9 cellular contexts compared by ENCODE assay signal in genomic region chr3:187679638-187680396, GRCh38. TPM values are rescaled to one million over a fixed set of nuclear protein-coding genes. Genes with fewer than 3 reads are reported as not detected.
DNase-seq lines count a peak whose midpoint lies in the region; ATAC-seq, FAIRE-seq and TF ChIP-seq lines count a peak whose summit lies in the region.
"Had no signal": no experiment of that assay in that cellular context is flagged by ENCODE, and none has a peak within 500 bp of the region (broad histone marks: within the 10 kb centered on the region; RNA-seq: fewer than 3 reads in every experiment).

No MANE protein-coding gene starts in this region.

- H3K36me3 ChIP-seq in astrocyte (ENCODE audit: insufficient read depth, low read length) (no peaks in the 10 kb centered on the region), small intestine (ENCODE audit: control insufficient read depth in 2 of 2, insufficient read depth in 2 of 2, low read length in 2 of 2) (no peaks in the 10 kb centered on the region)

- H3K27ac Mint-ChIP-seq in astrocyte (ENCODE audit: unreplicated experiment), result no peak overlapping the region

- ATAC-seq in GM19467 (IDR thresholded peaks at IDR 0.05; ENCODE audit: unreplicated experiment), result no peak

- H3K27me3 ChIP-seq in astrocyte (ENCODE audit: insufficient read depth, low read length) (peaks cover 29% of the 10 kb centered on the region), small intestine (ENCODE audit: control insufficient read depth in 2 of 2, insufficient read depth in 2 of 2, low read length in 2 of 2) (no peaks in the 10 kb centered on the region)

- 26 to 32% (median 30%) methylated on average over 7 of the region's 7 CpGs for WGBS in small intestine, 3 donors

- H3K4me1 ChIP-seq in astrocyte (ENCODE audit: insufficient read depth, low read length), result no peaks in the 10 kb centered on the region
- H3K4me1 ChIP-seq in small intestine (ENCODE audit: control insufficient read depth in 2 of 2, insufficient read depth in 1 of 2, low read depth in 1 of 2, low read length in 1 of 2), result no peaks in the 10 kb centered on the region

- H3K4me2 ChIP-seq in astrocyte (ENCODE audit: low read length), result no peak overlapping the region

- H3K27ac ChIP-seq in astrocyte (ENCODE audit: low read depth, low read length) (no peak overlapping the region), small intestine (ENCODE audit: low read depth in 1 of 2, low read length in 1 of 2) (no peak overlapping the region)

- H2AFZ ChIP-seq in astrocyte (ENCODE audit: low read depth, low read length), result no peak overlapping the region

- no peak overlapping the region for H3K4me3 Mint-ChIP-seq in astrocyte (ENCODE audit: unreplicated experiment)

- peak; percentile 92 for TF ChIP-seq CTCF in astrocyte (IDR thresholded peaks at IDR 0.05; ENCODE audit: insufficient read depth, low read depth, low read length)

- H3K4me3 ChIP-seq in astrocyte (ENCODE audit: insufficient read depth, low read depth, low read length) (no peak overlapping the region), small intestine (ENCODE audit: low read depth in 1 of 2, low read length in 2 of 2) (no peak overlapping the region)

- no peaks in the 10 kb centered on the region for H4K20me1 ChIP-seq in astrocyte (ENCODE audit: insufficient read depth, low read length)

- peaks cover 6% of the 10 kb centered on the region for H3K27me3 Mint-ChIP-seq in astrocyte (ENCODE audit: low read depth, unreplicated experiment)

- no peak for FAIRE-seq in astrocyte (lab: Jason Lieb, UNC)
- FAIRE-seq in small intestine (lab: Jason Lieb, UNC), result no peak
- FAIRE-seq: TTC549 had no signal

- H3K36me3 Mint-ChIP-seq in astrocyte (ENCODE audit: low read depth, unreplicated experiment), result no peaks in the 10 kb centered on the region

- DNase-seq in D341Med (ENCODE audit: low spot score) (peak; percentile 74), HCEC 1CT (peak; percentile 44), NCI-H146 treated with DMSO at 0.1 percent for 48 hours (lab: John Stamatoyannopoulos, UW; ENCODE audit: unreplicated experiment) (peak; percentile 61), T-helper 2 cell (peak in 4 of 5 experiments; percentile 16 to 50 (median 46)), astrocyte (ENCODE audit: low read depth) (peak; percentile 31), hippocampal formation (lab: John Stamatoyannopoulos, UW) (peak; percentile 39 to 51), small intestine (peak; percentile 71)

- peaks cover 4% of the 10 kb centered on the region for H3K4me1 Mint-ChIP-seq in astrocyte (ENCODE audit: low read depth, unreplicated experiment)

- no peaks in the 10 kb centered on the region for H3K79me2 ChIP-seq in astrocyte (ENCODE audit: insufficient read depth, low read length)

- H3K9me3 ChIP-seq in astrocyte (ENCODE audit: insufficient read depth, low read depth, low read length), result no peaks in the 10 kb centered on the region
- H3K9me3 ChIP-seq in small intestine (ENCODE audit: control insufficient read depth, low read depth), result no peaks in the 10 kb centered on the region

- no peaks in the 10 kb centered on the region for H3K9me3 Mint-ChIP-seq in astrocyte (ENCODE audit: unreplicated experiment)

- no peak overlapping the region for H3K9ac ChIP-seq in astrocyte (ENCODE audit: low read length)

RNA-seq across cellular contexts. Expression of gene SST, which starts 9.6 kb away (rescaled TPM):
- 0.77 TPM in 1 of 2 replicates, not detected in the other for total RNA-seq in astrocyte
- 100 to 1,000 TPM in 1 of 3 donors, 10 to 100 TPM in 2; 72.7 to 377 (median 87.8) TPM for polyA plus RNA-seq in small intestine

RNA-seq across cellular contexts. Expression of gene RTP2, which starts 22.5 kb away (rescaled TPM):
- total RNA-seq in astrocyte, result not detected in 2 replicates
- not detected for polyA plus RNA-seq in small intestine
